In the genomic region with DNA sequence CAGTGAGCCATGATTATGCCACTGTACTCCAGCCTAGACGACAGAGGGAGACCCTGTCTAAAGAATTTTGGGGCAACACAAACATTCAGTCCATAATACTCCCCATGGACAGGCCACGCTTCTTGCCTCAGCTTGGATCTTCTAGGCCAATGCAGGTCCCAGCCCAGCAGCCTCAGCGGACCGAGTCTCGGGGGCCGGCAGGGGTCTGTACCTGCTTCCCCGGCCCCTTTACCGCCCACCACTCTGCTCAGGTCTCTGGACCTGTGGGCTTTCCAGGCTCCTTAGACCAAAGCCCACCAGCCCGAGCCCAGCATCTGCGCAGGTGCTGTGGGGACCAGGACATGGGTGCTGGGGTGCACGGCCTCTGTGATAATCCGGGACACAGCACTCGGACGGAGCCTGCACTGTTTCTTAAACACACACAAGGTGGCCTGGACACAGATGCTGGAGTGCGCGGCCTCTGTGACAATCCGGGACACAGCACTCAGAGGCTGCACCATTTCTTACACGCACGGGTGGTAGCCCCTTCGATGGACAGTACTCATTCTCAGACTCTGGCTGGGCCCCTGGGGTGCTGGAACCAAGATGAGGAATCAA, we compare ENCODE assay signal across 2 cellular contexts.
TF ChIP-seq lines count a peak whose summit lies in the region.

No MANE protein-coding gene starts in this region.

TF ChIP-seq in SK-N-SH, 30 proteins besides CTCF, POLR2A, EP300 and RAD21 (continued from another document):
- no peak for TF ChIP-seq USF2 (IDR thresholded peaks at IDR 0.05; ENCODE audit: borderline replicate concordance, low read depth, low read length)
TF ChIP-seq in SK-N-SH: peak in this region for 0.

TF ChIP-seq in SK-N-SH treated with all-trans-retinoic acid at 6 μM for 48 hours, 23 proteins besides CTCF, POLR2A, EP300 and RAD21 (continued from another document):
- TF ChIP-seq, protein P1, sequence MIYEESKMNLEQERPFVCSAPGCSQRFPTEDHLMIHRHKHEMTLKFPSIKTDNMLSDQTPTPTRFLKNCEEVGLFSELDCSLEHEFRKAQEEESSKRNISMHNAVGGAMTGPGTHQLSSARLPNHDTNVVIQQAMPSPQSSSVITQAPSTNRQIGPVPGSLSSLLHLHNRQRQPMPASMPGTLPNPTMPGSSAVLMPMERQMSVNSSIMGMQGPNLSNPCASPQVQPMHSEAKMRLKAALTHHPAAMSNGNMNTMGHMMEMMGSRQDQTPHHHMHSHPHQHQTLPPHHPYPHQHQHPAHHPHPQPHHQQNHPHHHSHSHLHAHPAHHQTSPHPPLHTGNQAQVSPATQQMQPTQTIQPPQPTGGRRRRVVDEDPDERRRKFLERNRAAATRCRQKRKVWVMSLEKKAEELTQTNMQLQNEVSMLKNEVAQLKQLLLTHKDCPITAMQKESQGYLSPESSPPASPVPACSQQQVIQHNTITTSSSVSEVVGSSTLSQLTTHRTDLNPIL (CRISPR knock-in tag; IDR thresholded peaks at IDR 0.05; ENCODE audit: low read depth): no peak
- TF ChIP-seq, protein P2, sequence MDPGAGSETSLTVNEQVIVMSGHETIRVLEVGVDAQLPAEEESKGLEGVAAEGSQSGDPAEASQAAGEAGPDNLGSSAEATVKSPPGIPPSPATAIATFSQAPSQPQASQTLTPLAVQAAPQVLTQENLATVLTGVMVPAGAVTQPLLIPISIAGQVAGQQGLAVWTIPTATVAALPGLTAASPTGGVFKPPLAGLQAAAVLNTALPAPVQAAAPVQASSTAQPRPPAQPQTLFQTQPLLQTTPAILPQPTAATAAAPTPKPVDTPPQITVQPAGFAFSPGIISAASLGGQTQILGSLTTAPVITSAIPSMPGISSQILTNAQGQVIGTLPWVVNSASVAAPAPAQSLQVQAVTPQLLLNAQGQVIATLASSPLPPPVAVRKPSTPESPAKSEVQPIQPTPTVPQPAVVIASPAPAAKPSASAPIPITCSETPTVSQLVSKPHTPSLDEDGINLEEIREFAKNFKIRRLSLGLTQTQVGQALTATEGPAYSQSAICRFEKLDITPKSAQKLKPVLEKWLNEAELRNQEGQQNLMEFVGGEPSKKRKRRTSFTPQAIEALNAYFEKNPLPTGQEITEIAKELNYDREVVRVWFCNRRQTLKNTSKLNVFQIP (CRISPR knock-in tag; IDR thresholded peaks at IDR 0.05; ENCODE audit: borderline replicate concordance, low read depth): no peak
